23 cellular contexts compared by ENCODE assay signal in the genomic region with DNA sequence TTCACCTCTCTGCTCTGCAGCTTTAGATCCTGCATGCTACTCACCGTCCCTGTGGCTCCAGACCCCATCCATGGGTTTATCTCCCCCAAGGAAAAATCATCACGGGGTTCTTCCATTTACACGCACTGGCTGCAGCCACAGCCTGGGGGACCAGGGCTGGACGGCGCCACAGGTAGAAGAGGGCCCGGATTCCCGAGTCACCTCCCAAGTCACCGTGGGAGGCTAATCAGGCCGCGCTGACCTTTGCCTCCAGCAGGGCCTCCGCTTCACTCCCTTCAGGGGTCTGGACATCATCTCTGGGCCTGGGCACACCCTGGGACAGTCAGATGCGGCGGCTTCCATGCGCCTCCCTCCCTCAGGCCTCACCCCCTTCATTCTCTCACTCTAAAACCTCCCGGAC. TPM values are rescaled to one million over a fixed set of nuclear protein-coding genes. Genes with fewer than 3 reads are reported as not detected.
DNase-seq lines count a peak whose midpoint lies in the region; ATAC-seq, FAIRE-seq and TF ChIP-seq lines count a peak whose summit lies in the region.
"Had no signal": no experiment of that assay in that cellular context is flagged by ENCODE, and none has a peak within 500 bp of the region (broad histone marks: within the 10 kb centered on the region; RNA-seq: fewer than 3 reads in every experiment).

No MANE protein-coding gene starts in this region.

- ATAC-seq in CD8-positive, alpha-beta T cell, result no peak
- ATAC-seq in T-cell (replicated peaks in 1 of 4), result no peak
- no peak for ATAC-seq in upper lobe of right lung
- ATAC-seq: K562 had no signal

- no peak overlapping the region for H2BK12ac ChIP-seq in H1 (ENCODE audit: low read depth, low read length)
- H2BK12ac ChIP-seq in neuronal stem cell (ENCODE audit: low read length), result peak overlapping the region; percentile 42

- no peaks in the 10 kb centered on the region for H3K9me3 Mint-ChIP-seq in CD8-positive, alpha-beta T cell
- H3K9me3 Mint-ChIP-seq in T-cell, result no peaks in the 10 kb centered on the region
- H3K9me3 Mint-ChIP-seq in glutamatergic neuron (ENCODE audit: unreplicated experiment), result peaks cover 3% of the 10 kb centered on the region

- H2BK15ac ChIP-seq in H1 (ENCODE audit: low read length) (no peak overlapping the region), neuronal stem cell (ENCODE audit: low read length) (peak overlapping the region; percentile 8)

- CTCF ChIA-PET in CD8-positive, alpha-beta T cell (lab: Charles Lee), result interaction anchor here (1.7 kb wide), 1 partner anchor 11 kb away, joined by 4 read pairs; no protein-coding TSS in a partner anchor
- CTCF ChIA-PET in T-cell (lab: Charles Lee) (no interaction called here), H1 (lab: Charles Lee; ENCODE audit: partially characterized antibody) (interaction anchor here (1.1 to 1.4 kb wide), 2 partner anchors 28 to 31 kb away, joined by 5 to 6 read pairs; no protein-coding TSS in a partner anchor)

- H2BK20ac ChIP-seq in H1 (ENCODE audit: low read length), result no peak overlapping the region

- no peaks in the 10 kb centered on the region for H3K79me1 ChIP-seq in H1 (ENCODE audit: low read depth, low read length)
- no peaks in the 10 kb centered on the region for H3K79me1 ChIP-seq in neuronal stem cell (ENCODE audit: low read depth, low read length)

- 95% methylated on average over 13 of the region's 15 CpGs; no CpG with 5 or more reads in 1 of the 2 experiments for WGBS in H1 (ENCODE audit: extremely low coverage in 1 of 2, insufficient coverage in 1 of 2, insufficient read length in 1 of 2, insufficient replicate concordance in 2 of 2, low coverage in 1 of 2, low lambda C conversion rate in 2 of 2, missing lambda C conversion rate in 1 of 2), 2 experiments
- no CpG with 5 or more reads among the region's 15 CpGs for WGBS in neuronal stem cell (ENCODE audit: extremely low coverage in 2 of 2, insufficient read length in 2 of 2, insufficient replicate concordance in 1 of 2), 2 donors

- H3K4me1 Mint-ChIP-seq in CD8-positive, alpha-beta T cell (ENCODE audit: low read depth), result peaks cover 8% of the 10 kb centered on the region
- H3K4me1 Mint-ChIP-seq in T-cell, result peaks cover 5 to 8% (median 6%) of the 10 kb centered on the region in 3 donors
- peaks cover 10% of the 10 kb centered on the region for H3K4me1 Mint-ChIP-seq in glutamatergic neuron (ENCODE audit: low read depth, unreplicated experiment)

- intact Hi-C loops in CD8-positive, alpha-beta T cell (cut with DNase I, micrococcal nuclease), result loop anchor here (1.0 to 5.0 kb wide), 6 partner anchors 48 to 245 kb away; a partner anchor contains a TSS
- intact Hi-C loops in upper lobe of right lung (cut with DNase I), result no loop called here

- no peaks in the 10 kb centered on the region for H3K27me3 ChIP-seq in CD8-positive, alpha-beta T cell (ENCODE audit: insufficient read depth, low read length)
- H3K27me3 ChIP-seq in H1 (replicated peaks in 1 of 4; ENCODE audit: control insufficient read depth in 3 of 4, extremely low read depth in 1 of 4, insufficient read depth in 3 of 4, low read length in 3 of 4), result peaks cover 8 to 36% (median 32%) of the 10 kb centered on the region in 4 experiments
- no peaks in the 10 kb centered on the region for H3K27me3 ChIP-seq in neuronal stem cell (ENCODE audit: control insufficient read depth in 3 of 3, insufficient read depth in 3 of 3, low read depth in 1 of 3, low read length in 3 of 3)
- peaks cover 40% of the 10 kb centered on the region for H3K27me3 ChIP-seq in upper lobe of right lung

- no peaks in the 10 kb centered on the region for H4K20me1 ChIP-seq in H1 (replicated peaks in 1 of 2; ENCODE audit: control insufficient read depth in 1 of 2, insufficient read depth in 2 of 2, low read length in 2 of 2)

- FAIRE-seq in H1 (lab: Jason Lieb, UNC), result no peak
- FAIRE-seq: HepG2, K562 had no signal

- H3K9me3 ChIP-seq in CD8-positive, alpha-beta T cell (ENCODE audit: low read length), result no peaks in the 10 kb centered on the region
- H3K9me3 ChIP-seq in H1 (ENCODE audit: insufficient read depth in 2 of 2, low read depth in 1 of 2, low read length in 1 of 2) (no peaks in the 10 kb centered on the region; a peak in 1 of 4 replicates), neuronal stem cell (replicated peaks in 1 of 2; ENCODE audit: control insufficient read depth in 2 of 2, insufficient read depth in 1 of 2, low read depth in 1 of 2, low read length in 2 of 2) (no peaks in the 10 kb centered on the region), upper lobe of right lung (no peaks in the 10 kb centered on the region)
- H3K9me3 ChIP-seq: SK-N-SH had no signal

- TF ChIP-seq CTCF in CD8-positive, alpha-beta T cell (IDR thresholded peaks at IDR 0.05), result no peak
- TF ChIP-seq CTCF in H1 (IDR thresholded peaks at IDR 0.05; ENCODE audit: control extremely low read depth in 1 of 3, insufficient read depth in 1 of 3, low read depth in 1 of 3, low read length in 3 of 3) (no peak), glutamatergic neuron (IDR thresholded peaks at IDR 0.05; ENCODE audit: partially characterized antibody, unreplicated experiment) (no peak), upper lobe of right lung (IDR thresholded peaks at IDR 0.05) (no peak)

- H3K9ac ChIP-seq in H1 (replicated peaks in 1 of 4; ENCODE audit: extremely low read depth in 1 of 4, low read depth in 3 of 4, low read length in 3 of 4) (no peak overlapping the region), neuronal stem cell (ENCODE audit: low read depth, low read length, poor library complexity) (no peak overlapping the region)
- H3K9ac ChIP-seq: SK-N-SH had no signal

- H3K18ac ChIP-seq in H1 (ENCODE audit: extremely low read depth, low read length) (no peak overlapping the region), neuronal stem cell (ENCODE audit: low read length) (peak overlapping the region; percentile 8)

- TF ChIP-seq EP300 in H1 (IDR thresholded peaks at IDR 0.05; ENCODE audit: borderline replicate concordance in 1 of 2, low read depth in 2 of 2, low read length in 2 of 2), result no peak

- H2AFZ ChIP-seq in H1 (ENCODE audit: low read length) (0 out of 2 replicates have a peak overlapping the region, but pooled peaks have one; percentile 17), neuronal stem cell (ENCODE audit: low read length) (no peak overlapping the region)

- no peak overlapping the region for H3K56ac ChIP-seq in H1 (replicated peaks; ENCODE audit: insufficient read length, low read depth, low read length)

- H3K23me2 ChIP-seq in H1 (ENCODE audit: low read depth, low read length), result no peaks in the 10 kb centered on the region

- H3K23ac ChIP-seq in H1 (ENCODE audit: insufficient read length) (no peak overlapping the region), neuronal stem cell (ENCODE audit: low read depth, low read length, poor library complexity) (no peak overlapping the region)

- DNase-seq in CD8-positive, alpha-beta T cell, result no peak
- DNase-seq in T-cell (no peak), H1 (ENCODE audit: low read depth in 1 of 2, low spot score in 2 of 2) (no peak), neuronal stem cell (ENCODE audit: low spot score) (no peak), glutamatergic neuron (no peak), hepatic stellate cell (ENCODE audit: low spot score) (no peak), DMS53 (lab: John Stamatoyannopoulos, UW) (no peak), upper lobe of right lung (no peak)
- DNase-seq: AML-193, Calu3, DND-41, Kasumi-1, NCI-H1092 treated with DMSO at 0.1 percent for 48 hours, NCI-H1436, NCI-H187, NCI-H2171 treated with DMSO at 0.1 percent for 48 hours, NCI-H345, NCI-H510A treated with DMSO at 0.1 percent for 48 hours, SW 1271 had no signal

- no peak overlapping the region for H4K5ac ChIP-seq in H1 (ENCODE audit: insufficient read length, low read depth, low read length)

- H4K8ac ChIP-seq in H1 (ENCODE audit: extremely low read depth, insufficient read depth, low read length), result no peak overlapping the region
- H4K8ac ChIP-seq in neuronal stem cell (ENCODE audit: low read depth, low read length), result no peak overlapping the region

- no peak overlapping the region for H2BK5ac ChIP-seq in H1 (ENCODE audit: low read depth, low read length)
- H2BK5ac ChIP-seq in neuronal stem cell (ENCODE audit: low read length), result peak overlapping the region; percentile 4

- POLR2A ChIA-PET in CD8-positive, alpha-beta T cell (lab: Charles Lee), result interaction anchor here (1.7 kb wide), 1 partner anchor 56 kb away, joined by 8 read pairs; no protein-coding TSS in a partner anchor
- POLR2A ChIA-PET in T-cell (lab: Charles Lee) (no interaction called here), H1 (lab: Charles Lee; ENCODE audit: partially characterized antibody) (no interaction called here)

- no peak overlapping the region for H4K91ac ChIP-seq in H1 (replicated peaks; ENCODE audit: insufficient read length, low read length)
- no peak overlapping the region for H4K91ac ChIP-seq in neuronal stem cell (ENCODE audit: low read depth, low read length, poor library complexity)

- no peak overlapping the region for H3K4me3 ChIP-seq in CD8-positive, alpha-beta T cell (ENCODE audit: low read depth, low read length)
- H3K4me3 ChIP-seq in H1 (ENCODE audit: extremely low read depth in 1 of 4, insufficient read depth in 2 of 4, low read depth in 3 of 4, low read length in 4 of 4) (peak overlapping the region in 1 of 4 experiments; percentile 51; a peak in 1 of 8 replicates), neuronal stem cell (ENCODE audit: low read length in 2 of 2) (no peak overlapping the region), upper lobe of right lung (no peak overlapping the region)
- H3K4me3 ChIP-seq: K562 had no signal

- no peak overlapping the region for H3K14ac ChIP-seq in H1 (ENCODE audit: insufficient read length)
- no peak overlapping the region for H3K14ac ChIP-seq in neuronal stem cell (ENCODE audit: low read length)

- H3K79me2 ChIP-seq in H1 (ENCODE audit: control insufficient read depth in 1 of 2, insufficient read depth in 2 of 2, low read length in 2 of 2), result no peaks in the 10 kb centered on the region

- peak overlapping the region; percentile 29 for H3K4me3 Mint-ChIP-seq in CD8-positive, alpha-beta T cell
- peak overlapping the region in 2 of 3 donors; percentile 25 to 85 for H3K4me3 Mint-ChIP-seq in T-cell
- no peak overlapping the region for H3K4me3 Mint-ChIP-seq in glutamatergic neuron (ENCODE audit: unreplicated experiment)

- H3K4me1 ChIP-seq in CD8-positive, alpha-beta T cell (ENCODE audit: insufficient read depth, low read length), result peaks cover 7% of the 10 kb centered on the region
- H3K4me1 ChIP-seq in H1 (replicated peaks in 1 of 4; ENCODE audit: control insufficient read depth in 3 of 4, insufficient read depth in 4 of 4, low read length in 3 of 4), result peaks cover 0 to 2% (median 0%) of the 10 kb centered on the region in 4 experiments; a peak in 3 of 7 replicates
- peaks cover 16 to 20% of the 10 kb centered on the region in 2 donors for H3K4me1 ChIP-seq in neuronal stem cell (ENCODE audit: control insufficient read depth in 2 of 2, insufficient read depth in 1 of 2, low read depth in 1 of 2, low read length in 2 of 2)
- peaks cover 9% of the 10 kb centered on the region for H3K4me1 ChIP-seq in upper lobe of right lung

- H3K27ac ChIP-seq in CD8-positive, alpha-beta T cell (ENCODE audit: low read depth, low read length), result no peak overlapping the region
- H3K27ac ChIP-seq in H1 (ENCODE audit: low read depth, low read length) (no peak overlapping the region), neuronal stem cell (replicated peaks; ENCODE audit: low read length) (no peak overlapping the region), upper lobe of right lung (no peak overlapping the region)
- H3K27ac ChIP-seq: C4-2B had no signal

- H3K27me3 Mint-ChIP-seq in CD8-positive, alpha-beta T cell (ENCODE audit: low read depth), result peaks cover 4% of the 10 kb centered on the region
- H3K27me3 Mint-ChIP-seq in T-cell (peaks cover 0 to 17% of the 10 kb centered on the region in 2 donors), glutamatergic neuron (ENCODE audit: unreplicated experiment) (peaks cover 7% of the 10 kb centered on the region)

- H2AK5ac ChIP-seq in H1 (ENCODE audit: low read depth, low read length) (no peak overlapping the region), neuronal stem cell (ENCODE audit: low read depth, low read length) (peak overlapping the region; percentile 86)

- H3K4me2 ChIP-seq in H1 (ENCODE audit: insufficient read depth in 1 of 2, low read depth in 2 of 2, low read length in 2 of 2) (peak overlapping the region in 1 of 2 experiments; percentile 58; a peak in 1 of 4 replicates), neuronal stem cell (ENCODE audit: insufficient read depth, low read length, poor library complexity, severe bottlenecking) (no peak overlapping the region)
- H3K4me2 ChIP-seq: SK-N-SH had no signal

- TF ChIP-seq POLR2A in H1 (IDR thresholded peaks at IDR 0.05; ENCODE audit: control extremely low read depth in 1 of 2, low read depth in 2 of 2, low read length in 2 of 2), result no peak

- no peaks in the 10 kb centered on the region for H3K36me3 ChIP-seq in CD8-positive, alpha-beta T cell (ENCODE audit: insufficient read depth, low read length)
- H3K36me3 ChIP-seq in H1 (ENCODE audit: control insufficient read depth in 2 of 4, insufficient read depth in 4 of 4, low read length in 3 of 4), result no peaks in the 10 kb centered on the region
- H3K36me3 ChIP-seq in neuronal stem cell (replicated peaks in 1 of 2; ENCODE audit: control insufficient read depth in 2 of 2, insufficient read depth in 2 of 2, low read length in 2 of 2), result no peaks in the 10 kb centered on the region
- H3K36me3 ChIP-seq in upper lobe of right lung, result no peaks in the 10 kb centered on the region

- no peak for TF ChIP-seq RAD21 in H1 (IDR thresholded peaks at IDR 0.05 in 1 of 2, conservative IDR thresholded peaks at IDR 0.05 in 1 of 2; ENCODE audit: low read depth in 2 of 2, low read length in 2 of 2)

- H3K36me3 Mint-ChIP-seq in CD8-positive, alpha-beta T cell, result no peaks in the 10 kb centered on the region
- no peaks in the 10 kb centered on the region for H3K36me3 Mint-ChIP-seq in T-cell
- no peaks in the 10 kb centered on the region for H3K36me3 Mint-ChIP-seq in glutamatergic neuron (ENCODE audit: unreplicated experiment)

- H3K4ac ChIP-seq in H1 (replicated peaks; ENCODE audit: insufficient read length, low read depth, low read length) (no peak overlapping the region), neuronal stem cell (ENCODE audit: low read length) (no peak overlapping the region)

- H2BK120ac ChIP-seq in H1 (replicated peaks; ENCODE audit: low read depth, low read length), result no peak overlapping the region
- no peak overlapping the region for H2BK120ac ChIP-seq in neuronal stem cell (ENCODE audit: low read depth, low read length)

- H3K27ac Mint-ChIP-seq in CD8-positive, alpha-beta T cell, result no peak overlapping the region
- H3K27ac Mint-ChIP-seq in T-cell (no peak overlapping the region), glutamatergic neuron (ENCODE audit: unreplicated experiment) (no peak overlapping the region)

RNA-seq across cellular contexts. Expression of a gene that starts 47.8 kb away (rescaled TPM):
- 10 to 100 TPM; 62.4 to 70.1 TPM for total RNA-seq in CD8-positive, alpha-beta T cell
- total RNA-seq in T-cell (100 to 1,000 TPM in 1 of 5 donors, 10 to 100 TPM in 4; 80.5 to 102 (median 90.9) TPM), glutamatergic neuron (ENCODE audit: unreplicated experiment) (191 TPM), upper lobe of right lung (75.6 TPM)
- total RNA-seq in H1 (2021; fragmentation: NEBNext Ultra II Directional; extraction: Animal tissue kit (Norgen Biotek cat#: 25700)), result 43.9 and 47.8 TPM in 2 replicates
- polyA plus RNA-seq in H1 (2011; rRNA removed), result 57.3 and 70.6 TPM in 2 replicates
- 61.6 TPM for polyA plus RNA-seq in H1 (2011; cell fraction: cytosol; rRNA removed)
- 144 TPM for polyA plus RNA-seq in H1 (2011; cell fraction: nucleus; rRNA removed)
- 30.1 to 46.8 TPM (median 43.0 TPM) in 4 replicates for polyA plus RNA-seq in H1 (2012, experiment 1 of 2)
- 40.5 TPM for polyA plus RNA-seq in H1 (2012, experiment 2 of 2)
- polyA plus RNA-seq in H1 (2013, experiment 1 of 2), result 35.9 TPM
- polyA plus RNA-seq in H1 (2013, experiment 2 of 2), result 33.7 TPM
- 34.9 and 35.3 TPM in 2 replicates for polyA minus RNA-seq in H1 (2011; rRNA and poly(A)+ RNA removed)
- 24.4 TPM for polyA minus RNA-seq in H1 (2011; cell fraction: cytosol; rRNA and poly(A)+ RNA removed)
- 32.4 TPM for polyA minus RNA-seq in H1 (2011; cell fraction: nucleus; rRNA and poly(A)+ RNA removed)
- 50.6 TPM for polyA plus RNA-seq in neuronal stem cell (2013, experiment 1 of 2)
- 48.4 TPM for polyA plus RNA-seq in neuronal stem cell (2013, experiment 2 of 2)

Comparison
In these comparisons a context has a peak if more than half of its experiments do, and no peak if none do; other contexts are left out.
1. CTCF ChIA-PET loops: an anchor here in CD8-positive, alpha-beta T cell (1.7 kb wide) and H1 (1.1 to 1.4 kb wide); none called in T-cell.